Comparison of ENCODE assay signal across 8 cellular contexts in the genomic region with DNA sequence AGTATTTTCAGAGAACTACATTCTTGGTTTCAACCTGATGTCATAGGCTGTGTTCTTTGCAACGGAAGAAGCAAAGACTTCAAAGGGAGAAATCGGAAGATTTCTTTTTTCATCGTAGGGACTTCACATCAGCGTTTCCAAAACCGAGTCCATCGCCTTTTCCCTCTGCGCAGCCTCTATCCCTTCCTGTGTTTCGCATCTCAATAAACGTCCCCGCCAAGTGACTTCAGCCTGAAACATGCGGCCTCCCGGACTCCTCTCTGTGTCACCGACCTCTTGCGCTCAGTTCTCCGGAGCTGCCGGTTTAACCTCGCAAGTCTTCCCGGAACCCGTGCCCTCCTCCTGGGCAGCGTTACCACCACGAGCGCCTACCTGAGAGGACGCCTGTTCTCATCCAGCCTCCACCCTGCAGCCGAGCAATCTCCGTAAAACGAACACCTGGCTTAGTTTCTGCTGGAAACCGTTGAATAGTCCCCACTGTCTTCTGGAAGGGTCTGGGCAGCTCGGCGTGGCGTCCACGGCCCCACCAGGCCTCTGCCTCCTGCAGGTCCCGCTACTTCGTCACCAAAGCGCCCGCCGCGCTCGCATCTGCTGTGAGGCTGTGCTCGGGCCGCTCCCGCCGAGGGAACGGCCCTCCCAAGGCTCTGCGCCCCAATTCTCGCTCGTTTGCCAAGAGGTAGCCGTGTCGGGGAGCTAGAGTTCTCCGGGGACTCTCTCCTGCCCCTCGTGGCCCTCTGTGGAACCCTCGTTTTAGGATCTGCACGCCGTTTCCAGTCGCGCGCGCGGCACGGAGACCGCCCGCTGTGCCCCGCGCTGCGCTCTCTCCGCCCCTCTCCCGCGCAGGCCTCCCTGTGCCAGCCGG. TPM values are rescaled to one million over a fixed set of nuclear protein-coding genes. Genes with fewer than 3 reads are reported as not detected.
A peak's percentile ranks its signal among the peaks of the same experiment; 100 is the strongest.
DNase-seq lines count a peak whose midpoint lies in the region; ATAC-seq and TF ChIP-seq lines count a peak whose summit lies in the region.

A gene with protein sequence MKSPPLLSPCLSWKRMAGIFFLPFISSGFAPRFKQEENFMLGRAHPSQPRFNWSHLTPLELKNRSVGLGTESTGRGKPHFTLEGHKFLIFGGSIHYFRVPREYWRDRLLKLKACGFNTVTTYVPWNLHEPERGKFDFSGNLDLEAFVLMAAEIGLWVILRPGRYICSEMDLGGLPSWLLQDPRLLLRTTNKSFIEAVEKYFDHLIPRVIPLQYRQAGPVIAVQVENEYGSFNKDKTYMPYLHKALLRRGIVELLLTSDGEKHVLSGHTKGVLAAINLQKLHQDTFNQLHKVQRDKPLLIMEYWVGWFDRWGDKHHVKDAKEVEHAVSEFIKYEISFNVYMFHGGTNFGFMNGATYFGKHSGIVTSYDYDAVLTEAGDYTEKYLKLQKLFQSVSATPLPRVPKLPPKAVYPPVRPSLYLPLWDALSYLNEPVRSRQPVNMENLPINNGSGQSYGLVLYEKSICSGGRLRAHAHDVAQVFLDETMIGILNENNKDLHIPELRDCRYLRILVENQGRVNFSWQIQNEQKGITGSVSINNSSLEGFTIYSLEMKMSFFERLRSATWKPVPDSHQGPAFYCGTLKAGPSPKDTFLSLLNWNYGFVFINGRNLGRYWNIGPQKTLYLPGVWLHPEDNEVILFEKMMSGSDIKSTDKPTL (plus strand): TSS at position 846 of the 862 bp plus-strand sequence. CDS start 362 bp downstream, outside the sequence.

- peak within 1 kb of the TSS; percentile 97 for H3K27ac Mint-ChIP-seq in activated T-cell treated with anti-CD3 and anti-CD28 coated beads, Interleukin-2, amount 50 U/mL, for 72 hours

- peak; percentile 69 for ATAC-seq in GM21737 (IDR thresholded peaks at IDR 0.05; ENCODE audit: unreplicated experiment)
- ATAC-seq in activated T-cell treated with anti-CD3 and anti-CD28 coated beads, Interleukin-2, amount 50 U/mL, for 72 hours (replicated peaks in 1 of 2) = peak; percentile 90 to 94

- intact Hi-C loops in testis (cut with DNase I; ENCODE audit: low total_unique reads) = loop anchor here (10.0 kb wide), 1 partner anchor 49 kb away; no protein-coding TSS in a partner anchor

- H3K4me3 ChIP-seq in fibroblast of villous mesenchyme (ENCODE audit: low read depth, low read length) (peak within 1 kb of the TSS; percentile 30), testis (peak within 1 kb of the TSS; percentile 51 to 72)

- peaks cover 5 to 8% of the 10 kb centered on the region in 2 donors for H3K36me3 Mint-ChIP-seq in activated T-cell treated with anti-CD3 and anti-CD28 coated beads, Interleukin-2, amount 50 U/mL, for 72 hours (ENCODE audit: insufficient read depth in 2 of 2)

- H3K4me3 Mint-ChIP-seq in activated T-cell treated with anti-CD3 and anti-CD28 coated beads, Interleukin-2, amount 50 U/mL, for 72 hours = peak within 1 kb of the TSS; percentile 95 to 98

- peaks cover 7% of the 10 kb centered on the region for H3K4me1 ChIP-seq in testis

- no peaks in the 10 kb centered on the region for H3K36me3 ChIP-seq in testis (ENCODE audit: low read depth, missing control alignments)

- peaks cover 44% of the 10 kb centered on the region for H3K4me1 Mint-ChIP-seq in activated T-cell treated with anti-CD3 and anti-CD28 coated beads, Interleukin-2, amount 50 U/mL, for 72 hours (ENCODE audit: low read depth)

- no peaks in the 10 kb centered on the region for H3K27me3 Mint-ChIP-seq in activated T-cell treated with anti-CD3 and anti-CD28 coated beads, Interleukin-2, amount 50 U/mL, for 72 hours (ENCODE audit: low read depth)

- TF ChIP-seq CTCF in fibroblast of villous mesenchyme (IDR thresholded peaks at IDR 0.05; ENCODE audit: insufficient read depth, low read depth, low read length) (peak; percentile 38), testis (IDR thresholded peaks at IDR 0.05) (peak in 2 of 3 experiments; percentile 16 to 30)

- H3K9me3 Mint-ChIP-seq in activated T-cell treated with anti-CD3 and anti-CD28 coated beads, Interleukin-2, amount 50 U/mL, for 72 hours = no peaks in the 10 kb centered on the region

- DNase-seq in D341Med (ENCODE audit: low spot score) (peak; percentile 79), NCI-H2171 treated with DMSO at 0.1 percent for 48 hours (lab: John Stamatoyannopoulos, UW) (peak; percentile 69), fibroblast of villous mesenchyme (ENCODE audit: low read depth) (no peak), nucleus accumbens (lab: John Stamatoyannopoulos, UW) (peak in 45 of 56 donors; percentile 7 to 86 (median 50)), testis (peak; percentile 66), SHP77 treated with DMSO at 0.1 percent for 48 hours (lab: John Stamatoyannopoulos, UW) (no peak)
- peak; percentile 83 to 89 for DNase-seq in activated T-cell treated with anti-CD3 and anti-CD28 coated beads, Interleukin-2, amount 50 U/mL, for 72 hours

- TF ChIP-seq POLR2A in testis (IDR thresholded peaks at IDR 0.05) = no peak

- WGBS in testis, 2 donors = 3% methylated on average over 21 to 67 of the region's 68 CpGs

- H3K9me3 ChIP-seq in testis = no peaks in the 10 kb centered on the region

- H3K27me3 ChIP-seq in testis = no peaks in the 10 kb centered on the region

- peak within 1 kb of the TSS; percentile 52 to 72 for H3K27ac ChIP-seq in testis

RNA-seq across cellular contexts. Expression of the gene that starts here (rescaled TPM):
- 10 to 100 TPM; 13.0 to 13.6 TPM for total RNA-seq in activated T-cell treated with anti-CD3 and anti-CD28 coated beads, Interleukin-2, amount 50 U/mL, for 72 hours
- total RNA-seq in fibroblast of villous mesenchyme = not detected in 2 replicates
- total RNA-seq in testis = 10 to 100 TPM; 15.6 to 21.3 TPM
- 13.2 TPM for polyA plus RNA-seq in testis (ENCODE audit: insufficient read depth, low read depth, low replicate concordance)

Comparison
In these comparisons a context has a peak if more than half of its experiments do, and no peak if none do; other contexts are left out.
1. RNA of the gene that starts here (total RNA-seq): 15.6 to 21.3 TPM in testis and 13.0 to 13.6 TPM in activated T-cell treated with anti-CD3 and anti-CD28 coated beads, Interleukin-2, amount 50 U/mL, for 72 hours; not detected in fibroblast of villous mesenchyme; every median in the first group is over 10 times any median in the second.
2. DNase-seq: peak in D341Med (single experiment), NCI-H2171 treated with DMSO at 0.1 percent for 48 hours (single experiment), activated T-cell treated with anti-CD3 and anti-CD28 coated beads, Interleukin-2, amount 50 U/mL, for 72 hours (2 of 2), nucleus accumbens (45 of 56) and testis (single experiment); none in fibroblast of villous mesenchyme (single experiment) and SHP77 treated with DMSO at 0.1 percent for 48 hours (single experiment).